Comparison of ENCODE assay signal across 8 cellular contexts in the genomic region with DNA sequence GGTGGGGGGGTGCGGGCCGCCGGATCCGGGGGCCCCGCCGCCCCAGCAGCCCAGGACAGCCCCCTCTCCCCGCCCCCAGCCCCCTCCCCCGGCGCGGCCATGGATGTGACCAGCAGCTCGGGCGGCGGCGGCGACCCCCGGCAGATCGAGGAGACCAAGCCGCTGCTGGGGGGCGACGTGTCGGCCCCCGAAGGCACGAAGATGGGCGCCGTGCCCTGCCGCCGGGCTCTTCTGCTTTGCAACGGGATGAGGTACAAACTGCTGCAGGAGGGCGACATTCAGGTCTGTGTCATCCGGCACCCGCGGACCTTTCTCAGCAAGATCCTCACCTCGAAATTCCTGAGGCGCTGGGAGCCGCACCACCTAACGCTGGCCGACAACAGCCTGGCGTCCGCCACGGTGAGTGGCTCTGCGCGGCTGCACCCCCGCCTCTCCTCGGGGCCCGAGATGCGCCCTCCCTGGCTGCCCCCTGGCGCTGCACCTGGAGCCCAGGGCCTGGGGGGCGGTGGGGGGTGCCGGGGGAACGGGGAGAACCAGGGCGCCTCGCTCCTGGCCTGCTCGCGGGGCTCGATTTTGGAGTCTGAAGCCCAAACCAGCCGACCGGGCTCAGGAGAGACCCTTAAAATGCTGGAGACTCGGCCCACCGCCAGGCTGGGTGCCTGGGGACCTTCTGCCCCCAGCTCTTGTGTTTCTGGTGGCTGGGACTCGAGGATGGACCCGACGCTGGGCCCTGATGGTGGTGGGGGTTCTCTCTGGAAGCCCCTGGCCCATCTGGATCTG. TPM values are rescaled to one million over a fixed set of nuclear protein-coding genes. Genes with fewer than 3 reads are reported as not detected.
DNase-seq lines count a peak whose midpoint lies in the region; ATAC-seq and TF ChIP-seq lines count a peak whose summit lies in the region.

No MANE protein-coding gene starts in this region.

- H3K27ac ChIP-seq in foreskin keratinocyte: peak overlapping the region; percentile 97

- H3K4me3 Mint-ChIP-seq in Calu3 (ENCODE audit: low read depth, unreplicated experiment): peak overlapping the region; percentile 100
- H3K4me3 Mint-ChIP-seq in activated T-helper 17 cell treated with anti-CD3 and anti-CD28 coated beads, Interleukin-2, amount 50 U/mL, for 72 hours: peak overlapping the region; percentile 99

- peak; percentile 63 for DNase-seq in Calu3
- DNase-seq in GM20000 (ENCODE audit: low spot score): peak; percentile 78
- peak; percentile 68 for DNase-seq in M059J (ENCODE audit: low read depth)
- no peak for DNase-seq in foreskin keratinocyte
- peak; percentile 37 for DNase-seq in occipital lobe (lab: John Stamatoyannopoulos, UW)
- no peak for DNase-seq in SIG-M5 (lab: John Stamatoyannopoulos, UW)
- DNase-seq in SHP77 treated with DMSO at 0.1 percent for 48 hours (lab: John Stamatoyannopoulos, UW): no peak

- no peaks in the 10 kb centered on the region for H3K27me3 Mint-ChIP-seq in Calu3 (ENCODE audit: unreplicated experiment)
- H3K27me3 Mint-ChIP-seq in activated T-helper 17 cell treated with anti-CD3 and anti-CD28 coated beads, Interleukin-2, amount 50 U/mL, for 72 hours: no peaks in the 10 kb centered on the region

- CTCF ChIA-PET in Calu3 (lab: Charles Lee): interaction anchor here (0.6 kb wide), 1 partner anchor 29 kb away, joined by 3 read pairs; no protein-coding TSS in a partner anchor

- intact Hi-C loops in Calu3 (cut with micrococcal nuclease; ENCODE audit: unreplicated experiment): loop anchor here (5.0 kb wide), 2 partner anchors 47 to 112 kb away; no protein-coding TSS in a partner anchor

- H3K27me3 ChIP-seq in foreskin keratinocyte: peaks cover 10% of the 10 kb centered on the region

- H3K36me3 Mint-ChIP-seq in Calu3 (ENCODE audit: insufficient read depth, unreplicated experiment): peaks cover 47% of the 10 kb centered on the region
- peaks cover 16% of the 10 kb centered on the region for H3K36me3 Mint-ChIP-seq in activated T-helper 17 cell treated with anti-CD3 and anti-CD28 coated beads, Interleukin-2, amount 50 U/mL, for 72 hours (ENCODE audit: low read depth)

- H3K4me1 ChIP-seq in foreskin keratinocyte: peaks cover 16% of the 10 kb centered on the region

- ATAC-seq in activated T-helper 17 cell treated with anti-CD3 and anti-CD28 coated beads, Interleukin-2, amount 50 U/mL, for 72 hours (replicated peaks): peak; percentile 45
- peak; percentile 47 for ATAC-seq in foreskin keratinocyte

- BruUV-seq in Calu3 (replicated peaks; lab: Mats Ljungman, UMichigan): no TSS peak

- no peak for TF ChIP-seq CTCF in Calu3 (IDR thresholded peaks at IDR 0.05; ENCODE audit: unreplicated experiment)
- TF ChIP-seq CTCF in GM20000 (IDR thresholded peaks at IDR 0.05; ENCODE audit: extremely low read depth, missing control alignments): peak; percentile 31
- TF ChIP-seq CTCF in foreskin keratinocyte (conservative IDR thresholded peaks at IDR 0.05): peak; percentile 17

- H3K27ac Mint-ChIP-seq in Calu3 (ENCODE audit: unreplicated experiment): peak overlapping the region; percentile 99
- peak overlapping the region; percentile 96 for H3K27ac Mint-ChIP-seq in activated T-helper 17 cell treated with anti-CD3 and anti-CD28 coated beads, Interleukin-2, amount 50 U/mL, for 72 hours

- peaks cover 64% of the 10 kb centered on the region for H3K4me1 Mint-ChIP-seq in Calu3 (ENCODE audit: low read depth, unreplicated experiment)
- peaks cover 17% of the 10 kb centered on the region for H3K4me1 Mint-ChIP-seq in activated T-helper 17 cell treated with anti-CD3 and anti-CD28 coated beads, Interleukin-2, amount 50 U/mL, for 72 hours

- H3K9me3 Mint-ChIP-seq in Calu3 (ENCODE audit: low read depth, unreplicated experiment): no peaks in the 10 kb centered on the region
- H3K9me3 Mint-ChIP-seq in activated T-helper 17 cell treated with anti-CD3 and anti-CD28 coated beads, Interleukin-2, amount 50 U/mL, for 72 hours: no peaks in the 10 kb centered on the region

RNA-seq across cellular contexts. Expression of gene CMIP, which starts 0.7 kb away (rescaled TPM):
- total RNA-seq in Calu3 (2022) (79.9 and 82.7 TPM in 2 replicates), foreskin keratinocyte (28.0 and 28.9 TPM in 2 replicates), occipital lobe (22.9 TPM)
- total RNA-seq in M059J (2014; rRNA removed; shearing (Covaris generic)): 7.2 and 15.8 TPM in 2 replicates
- 10 to 100 TPM; 28.5 to 57.5 TPM for total RNA-seq in activated T-helper 17 cell treated with anti-CD3 and anti-CD28 coated beads, Interleukin-2, amount 50 U/mL, for 72 hours
- 12.9 and 15.3 TPM in 2 replicates for polyA plus RNA-seq in foreskin keratinocyte

Comparison
In these comparisons a context has a peak if more than half of its experiments do, and no peak if none do; other contexts are left out.
1. DNase-seq: peak in Calu3 (single experiment), GM20000 (single experiment), M059J (single experiment) and occipital lobe (single experiment); none in foreskin keratinocyte (0 of 2), SIG-M5 (single experiment) and SHP77 treated with DMSO at 0.1 percent for 48 hours (single experiment).